2 cellular contexts compared by ENCODE assay signal in genomic region chr1:235533476-235534168, GRCh38.
TF ChIP-seq lines count a peak whose summit lies in the region.

No MANE protein-coding gene starts in this region.

TF ChIP-seq in IMR-90, 13 proteins besides CTCF, POLR2A, EP300 and RAD21:
- no peak for TF ChIP-seq SMC3 (IDR thresholded peaks at IDR 0.05; ENCODE audit: low read depth, low read length)
- TF ChIP-seq ELK1 (IDR thresholded peaks at IDR 0.05; ENCODE audit: borderline replicate concordance, low read depth, low read length), result no peak
- no peak for TF ChIP-seq RFX5 (IDR thresholded peaks at IDR 0.05; ENCODE audit: low read depth, low read length)
- TF ChIP-seq USF2 (IDR thresholded peaks at IDR 0.05; ENCODE audit: low read depth, low read length), result no peak
- TF ChIP-seq FOS (IDR thresholded peaks at IDR 0.05; ENCODE audit: low read depth, low read length), result no peak
- no peak for TF ChIP-seq MAFK (IDR thresholded peaks at IDR 0.05; ENCODE audit: low read depth, low read length)
TF ChIP-seq in IMR-90: peak in this region for 0.

TF ChIP-seq in SK-N-SH, 30 proteins besides CTCF, POLR2A, EP300 and RAD21:
- TF ChIP-seq IRF3 (IDR thresholded peaks at IDR 0.05; ENCODE audit: low read depth, low read length) (no peak), TCF12 (IDR thresholded peaks at IDR 0.05) (no peak), EZH2phosphoT487 (IDR thresholded peaks at IDR 0.05; ENCODE audit: borderline replicate concordance, low read depth) (no peak), PBX3 (IDR thresholded peaks at IDR 0.05) (no peak), SMC3 (IDR thresholded peaks at IDR 0.05; ENCODE audit: low read depth, low read length) (no peak), USF2 (IDR thresholded peaks at IDR 0.05; ENCODE audit: borderline replicate concordance, low read depth, low read length) (no peak), FOXJ3 (CRISPR knock-in tag; IDR thresholded peaks at IDR 0.05) (no peak), TEAD4 (IDR thresholded peaks at IDR 0.05; ENCODE audit: borderline replicate concordance, insufficient read depth) (no peak), POLR2AphosphoS5 (IDR thresholded peaks at IDR 0.05; ENCODE audit: low read depth, low read length) (no peak), GABPA (IDR thresholded peaks at IDR 0.05; ENCODE audit: low read depth) (no peak), MXI1 (IDR thresholded peaks at IDR 0.05; ENCODE audit: low read depth, low read length) (no peak), CHD2 (IDR thresholded peaks at IDR 0.05; ENCODE audit: low read length, partially characterized antibody) (no peak), FOXM1 (IDR thresholded peaks at IDR 0.05; ENCODE audit: low read depth) (no peak), MAX (IDR thresholded peaks at IDR 0.05; ENCODE audit: low read depth) (no peak), NRF1 (IDR thresholded peaks at IDR 0.05; ENCODE audit: low read depth, low read length) (no peak), JUND (IDR thresholded peaks at IDR 0.05) (no peak), FOSL2 (IDR thresholded peaks at IDR 0.05; ENCODE audit: borderline replicate concordance, low read depth) (no peak), MEF2A (IDR thresholded peaks at IDR 0.05; ENCODE audit: borderline replicate concordance, low read depth) (no peak), ZBTB33 (IDR thresholded peaks at IDR 0.05; ENCODE audit: borderline replicate concordance, low read depth) (no peak)
TF ChIP-seq in SK-N-SH: peak in this region for 0.
